In genomic region chr11:76678316-76678715, GRCh38 we compare ENCODE assay signal across 21 cellular contexts. TPM values are rescaled to one million over a fixed set of nuclear protein-coding genes. Genes with fewer than 3 reads are reported as not detected.
DNase-seq lines count a peak whose midpoint lies in the region; ATAC-seq and TF ChIP-seq lines count a peak whose summit lies in the region.
"Had no signal": no experiment of that assay in that cellular context is flagged by ENCODE, and none has a peak within 500 bp of the region (broad histone marks: within the 10 kb centered on the region; RNA-seq: fewer than 3 reads in every experiment).

No MANE protein-coding gene starts in this region.

- TF ChIP-seq POLR2A in suprapubic skin (IDR thresholded peaks at IDR 0.05), result no peak

- peak overlapping the region; percentile 34 for H3K27ac Mint-ChIP-seq in activated CD8-positive, alpha-beta memory T cell treated with anti-CD3 and anti-CD28 coated beads, Interleukin-2, amount 10 ng/mL, durations not matched to agents 7 days and 5 days
- peak overlapping the region; percentile 21 for H3K27ac Mint-ChIP-seq in activated naive CD8-positive, alpha-beta T cell treated with anti-CD3 and anti-CD28 coated beads for 36 hours
- H3K27ac Mint-ChIP-seq in stimulated activated effector memory CD8-positive, alpha-beta T cell treated with anti-CD3 and anti-CD28 coated beads, Interleukin-12 subunit alpha, Interleukin-12 subunit beta, amount 100 ng/mL, for 72 hours, result peak overlapping the region; percentile 51

- ATAC-seq in activated CD8-positive, alpha-beta memory T cell treated with anti-CD3 and anti-CD28 coated beads, Interleukin-2, amount 10 ng/mL, durations not matched to agents 7 days and 5 days, result no peak
- ATAC-seq in stimulated activated effector memory CD8-positive, alpha-beta T cell treated with anti-CD3 and anti-CD28 coated beads, Interleukin-12 subunit alpha, Interleukin-12 subunit beta, amount 100 ng/mL, for 72 hours, result no peak
- ATAC-seq in HG03432 (IDR thresholded peaks at IDR 0.05; ENCODE audit: unreplicated experiment), result no peak
- ATAC-seq: foreskin keratinocyte had no signal

- WGBS in suprapubic skin, result 86% methylated on average over 8 of the region's 8 CpGs

- no peak for TF ChIP-seq EP300 in suprapubic skin (IDR thresholded peaks at IDR 0.05)

- peaks cover 11% of the 10 kb centered on the region for H3K27me3 Mint-ChIP-seq in activated CD8-positive, alpha-beta memory T cell treated with anti-CD3 and anti-CD28 coated beads, Interleukin-2, amount 10 ng/mL, durations not matched to agents 7 days and 5 days
- H3K27me3 Mint-ChIP-seq in activated naive CD8-positive, alpha-beta T cell treated with anti-CD3 and anti-CD28 coated beads for 36 hours, result peaks cover 6% of the 10 kb centered on the region

- no peaks in the 10 kb centered on the region for H3K9me3 ChIP-seq in suprapubic skin
- H3K9me3 ChIP-seq: right atrium auricular region had no signal

- DNase-seq in activated CD8-positive, alpha-beta memory T cell treated with anti-CD3 and anti-CD28 coated beads, Interleukin-2, amount 10 ng/mL, durations not matched to agents 7 days and 5 days, result no peak
- no peak for DNase-seq in activated CD8-positive, alpha-beta memory T cell treated with anti-CD3 and anti-CD28 coated beads, Interleukin-2, amount 50 U/mL, for 4 hours
- DNase-seq in NOMO-1 treated with dmso at 0.1 percent for 144 hours (lab: John Stamatoyannopoulos, UW; ENCODE audit: unreplicated experiment) (peak; percentile 73), suprapubic skin (ENCODE audit: low spot score in 2 of 2) (no peak)
- DNase-seq in activated naive CD8-positive, alpha-beta T cell treated with anti-CD3 and anti-CD28 coated beads for 36 hours, result no peak
- DNase-seq in stimulated activated effector memory CD8-positive, alpha-beta T cell treated with anti-CD3 and anti-CD28 coated beads, Interleukin-12 subunit alpha, Interleukin-12 subunit beta, amount 100 ng/mL, for 72 hours (ENCODE audit: low spot score in 2 of 2), result no peak
- no peak for DNase-seq in activated naive CD4-positive, alpha-beta T cell (lab: John Stamatoyannopoulos, UW)
- DNase-seq: activated CD4-positive, alpha-beta T cell treated with anti-CD3 and anti-CD28 coated beads, Interleukin-2, amount 50 U/mL, for 48 hours; activated T-cell treated with anti-CD3 and anti-CD28 coated beads, Interleukin-2, amount 50 U/mL, for 48 hours; foreskin keratinocyte; hypothalamus; islet precursor cell; NCI-H1417; NCI-H2171 treated with DMSO at 0.1 percent for 48 hours; PC-9 had no signal

- H3K27ac ChIP-seq in suprapubic skin, result no peak overlapping the region
- H3K27ac ChIP-seq: epithelial cell of prostate, foreskin keratinocyte, PC-9, right atrium auricular region, SK-N-MC, VCaP had no signal

- H3K4me1 Mint-ChIP-seq in activated CD8-positive, alpha-beta memory T cell treated with anti-CD3 and anti-CD28 coated beads, Interleukin-2, amount 10 ng/mL, durations not matched to agents 7 days and 5 days, result peaks cover 22% of the 10 kb centered on the region
- peaks cover 37% of the 10 kb centered on the region for H3K4me1 Mint-ChIP-seq in activated naive CD8-positive, alpha-beta T cell treated with anti-CD3 and anti-CD28 coated beads for 36 hours
- H3K4me1 Mint-ChIP-seq in stimulated activated effector memory CD8-positive, alpha-beta T cell treated with anti-CD3 and anti-CD28 coated beads, Interleukin-12 subunit alpha, Interleukin-12 subunit beta, amount 100 ng/mL, for 72 hours, result peaks cover 20% of the 10 kb centered on the region

- no peaks in the 10 kb centered on the region for H3K36me3 Mint-ChIP-seq in activated CD8-positive, alpha-beta memory T cell treated with anti-CD3 and anti-CD28 coated beads, Interleukin-2, amount 10 ng/mL, durations not matched to agents 7 days and 5 days
- H3K36me3 Mint-ChIP-seq in activated naive CD8-positive, alpha-beta T cell treated with anti-CD3 and anti-CD28 coated beads for 36 hours, result no peaks in the 10 kb centered on the region
- no peaks in the 10 kb centered on the region for H3K36me3 Mint-ChIP-seq in stimulated activated effector memory CD8-positive, alpha-beta T cell treated with anti-CD3 and anti-CD28 coated beads, Interleukin-12 subunit alpha, Interleukin-12 subunit beta, amount 100 ng/mL, for 72 hours

- H3K36me3 ChIP-seq in suprapubic skin, result no peaks in the 10 kb centered on the region
- H3K36me3 ChIP-seq: right atrium auricular region had no signal

- no peak for TF ChIP-seq CTCF in suprapubic skin (IDR thresholded peaks at IDR 0.05)

- H3K4me3 ChIP-seq in suprapubic skin, result no peak overlapping the region
- H3K4me3 ChIP-seq: lung, PC-9, right atrium auricular region, SK-N-MC had no signal

- H3K4me3 Mint-ChIP-seq in activated CD8-positive, alpha-beta memory T cell treated with anti-CD3 and anti-CD28 coated beads, Interleukin-2, amount 10 ng/mL, durations not matched to agents 7 days and 5 days, result no peak overlapping the region
- no peak overlapping the region for H3K4me3 Mint-ChIP-seq in activated naive CD8-positive, alpha-beta T cell treated with anti-CD3 and anti-CD28 coated beads for 36 hours
- H3K4me3 Mint-ChIP-seq in stimulated activated effector memory CD8-positive, alpha-beta T cell treated with anti-CD3 and anti-CD28 coated beads, Interleukin-12 subunit alpha, Interleukin-12 subunit beta, amount 100 ng/mL, for 72 hours, result no peak overlapping the region

- no peaks in the 10 kb centered on the region for H3K27me3 ChIP-seq in suprapubic skin
- H3K27me3 ChIP-seq: right atrium auricular region had no signal

- peaks cover 2% of the 10 kb centered on the region for H3K4me1 ChIP-seq in suprapubic skin
- H3K4me1 ChIP-seq: foreskin keratinocyte had no signal

- H3K9me3 Mint-ChIP-seq in activated CD8-positive, alpha-beta memory T cell treated with anti-CD3 and anti-CD28 coated beads, Interleukin-2, amount 10 ng/mL, durations not matched to agents 7 days and 5 days (ENCODE audit: low read depth), result no peaks in the 10 kb centered on the region
- no peaks in the 10 kb centered on the region for H3K9me3 Mint-ChIP-seq in activated naive CD8-positive, alpha-beta T cell treated with anti-CD3 and anti-CD28 coated beads for 36 hours
- no peaks in the 10 kb centered on the region for H3K9me3 Mint-ChIP-seq in stimulated activated effector memory CD8-positive, alpha-beta T cell treated with anti-CD3 and anti-CD28 coated beads, Interleukin-12 subunit alpha, Interleukin-12 subunit beta, amount 100 ng/mL, for 72 hours

- CTCF ChIA-PET in activated CD8-positive, alpha-beta memory T cell treated with anti-CD3 and anti-CD28 coated beads, Interleukin-2, amount 10 ng/mL, durations not matched to agents 7 days and 5 days (lab: Charles Lee), result no interaction called here

RNA-seq across cellular contexts. Expression of gene LRRC32, which starts 7.8 kb away (rescaled TPM):
- total RNA-seq in activated CD8-positive, alpha-beta memory T cell treated with anti-CD3 and anti-CD28 coated beads, Interleukin-2, amount 10 ng/mL, durations not matched to agents 7 days and 5 days, result 1 to 10 TPM in 1 of 2 experiments, under 1 TPM in 1; 0.32 to 4.7 TPM
- total RNA-seq in activated naive CD8-positive, alpha-beta T cell treated with anti-CD3 and anti-CD28 coated beads for 36 hours, result 10 to 100 TPM; 11.5 to 12.1 TPM
- total RNA-seq in suprapubic skin, result 10 to 100 TPM; 10.4 to 23.2 (median 17.5) TPM
- total RNA-seq: foreskin keratinocyte, PC-9 had no signal
